8 cellular contexts compared by ENCODE assay signal in the genomic region with DNA sequence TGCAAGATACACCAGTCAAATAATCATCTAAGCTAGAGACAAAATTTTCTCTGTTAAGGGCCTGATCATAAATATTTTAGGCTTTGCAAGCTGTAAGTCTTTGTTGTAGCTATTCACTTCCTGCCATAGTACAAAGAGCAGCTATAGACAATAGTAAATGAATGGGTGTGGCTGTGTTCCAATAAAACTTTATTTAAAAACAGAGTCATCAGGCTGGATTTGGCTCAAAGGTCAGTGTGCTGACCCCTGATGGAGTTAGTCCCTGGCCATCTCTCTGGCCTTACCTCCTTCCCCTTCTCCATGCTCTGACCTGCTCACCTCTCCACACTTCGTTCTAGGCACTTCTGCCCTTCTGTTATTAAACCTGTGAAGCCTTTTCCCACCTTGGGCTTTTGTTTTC.
"Had no signal": no experiment of that assay in that cellular context is flagged by ENCODE, and none has a peak within 500 bp of the region (broad histone marks: within the 10 kb centered on the region; RNA-seq: fewer than 3 reads in every experiment).

No MANE protein-coding gene starts in this region.

- H3K4me1 ChIP-seq: HAP-1 had no signal

- H2AFZ ChIP-seq: GM23248 had no signal

- DNase-seq: GM23248, GOT3, H7, HFFc6, KG1 had no signal

- FAIRE-seq: HTR-8/SVneo had no signal

- ATAC-seq: HCT116 had no signal

- H3K9me3 ChIP-seq: HAP-1 had no signal

- H3K4me3 ChIP-seq: GM23248, HAP-1 had no signal

- H3K9ac ChIP-seq: GM23248 had no signal

- H3K27ac ChIP-seq: GM23248 had no signal

- H3K36me3 ChIP-seq: HAP-1 had no signal
